ENCODE assay signal across 16 cellular contexts in genomic region chr12:87670448-87670847, GRCh38.
"Had no signal": no experiment of that assay in that cellular context is flagged by ENCODE, and none has a peak within 500 bp of the region (broad histone marks: within the 10 kb centered on the region; RNA-seq: fewer than 3 reads in every experiment).

No MANE protein-coding gene starts in this region.

- H3K27me3 ChIP-seq: neutrophil, stomach had no signal

- H3K27ac ChIP-seq: neutrophil, parathyroid adenoma, stomach, thoracic aorta had no signal

- H2AFZ ChIP-seq: parathyroid adenoma had no signal

- H3K9me3 ChIP-seq: neutrophil, stomach, thoracic aorta had no signal

- DNase-seq: activated CD4-positive, alpha-beta T cell treated with anti-CD3 and anti-CD28 coated beads for 1 hour; activated CD4-positive, alpha-beta T cell treated with anti-CD3 and anti-CD28 coated beads, Interleukin-2, amount 50 U/mL, for 48 hours; activated CD8-positive, alpha-beta memory T cell treated with anti-CD3 and anti-CD28 coated beads, Interleukin-2, amount 10 ng/mL, durations not matched to agents 7 days and 5 days; activated naive CD4-positive, alpha-beta T cell treated with anti-CD3 and anti-CD28 coated beads for 36 hours; activated T-cell treated with anti-CD3 and anti-CD28 coated beads, Interleukin-2, amount 50 U/mL, for 1 hour; dermis blood vessel endothelial cell; head of caudate nucleus; immature natural killer cell; mesendoderm; natural killer cell; stimulated activated CD4-positive, alpha-beta T cell treated with anti-CD3 and anti-CD28 coated beads, Interleukin-12 subunit alpha, Interleukin-12 subunit beta, amount 100 ng/mL, for 4 hours; stimulated activated CD4-positive, alpha-beta T cell treated with anti-CD3 and anti-CD28 coated beads, Interleukin-2, amount 100 ng/mL, for 24 hours; stomach had no signal

- H3K4me3 ChIP-seq: stomach, thoracic aorta had no signal

- H3K79me2 ChIP-seq: parathyroid adenoma had no signal

- H3K36me3 ChIP-seq: neutrophil, stomach, thoracic aorta had no signal

- H3K9ac ChIP-seq: parathyroid adenoma had no signal

- H3K4me1 ChIP-seq: parathyroid adenoma, stomach had no signal
